Comparison of ENCODE assay signal across 1 cellular context in genomic region chr15:73986055-73986775, GRCh38.
TF ChIP-seq lines count a peak whose summit lies in the region.

No MANE protein-coding gene starts in this region.

TF ChIP-seq in WTC11, 78 proteins besides CTCF, POLR2A, EP300 and RAD21 (continued from another document):
- TF ChIP-seq E2F4 (CRISPR knock-in tag; IDR thresholded peaks at IDR 0.05; ENCODE audit: borderline replicate concordance, low read depth) (no peak), FOXJ3 (CRISPR knock-in tag; IDR thresholded peaks at IDR 0.05; ENCODE audit: borderline replicate concordance) (no peak), ZNF138 (CRISPR knock-in tag; conservative IDR thresholded peaks at IDR 0.05) (no peak), ZNF232 (CRISPR knock-in tag; IDR thresholded peaks at IDR 0.05) (no peak), ZNF512 (CRISPR knock-in tag; IDR thresholded peaks at IDR 0.05; ENCODE audit: borderline replicate concordance) (no peak), HMGA2 (CRISPR knock-in tag; IDR thresholded peaks at IDR 0.05) (no peak)
